Comparison of ENCODE assay signal across 2 cellular contexts in the genomic region with DNA sequence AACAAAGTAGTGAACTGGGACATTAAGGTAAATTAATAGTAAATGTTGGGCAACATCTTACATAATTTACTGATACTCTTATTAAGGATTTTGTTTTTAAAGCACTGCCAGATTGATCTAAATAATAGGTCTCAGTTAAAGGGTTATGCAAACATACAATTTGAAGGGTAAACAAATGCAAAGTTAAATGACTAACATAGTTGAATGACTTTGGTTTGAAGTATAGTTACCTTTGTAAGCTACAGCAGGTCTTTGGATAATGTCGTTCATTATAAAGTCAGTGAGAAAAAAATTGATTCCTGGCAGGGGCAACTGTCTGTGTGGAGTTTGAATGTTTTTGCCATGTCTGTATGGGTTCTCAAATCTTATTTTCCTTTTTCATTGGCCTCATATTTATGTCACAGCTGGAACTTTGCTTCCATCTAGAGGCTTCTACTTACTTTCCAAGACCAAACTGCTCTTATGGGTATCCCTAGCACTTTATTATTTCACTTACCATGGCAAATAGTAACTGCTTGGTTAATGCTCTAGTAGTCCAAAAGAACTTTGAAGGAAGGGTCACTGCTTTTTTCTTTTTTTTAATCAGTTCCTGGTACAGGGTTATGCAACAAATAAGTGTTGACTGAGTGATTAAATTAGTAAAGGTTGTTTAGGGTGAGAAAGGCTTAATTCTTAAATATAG.
TF ChIP-seq lines count a peak whose summit lies in the region.

No MANE protein-coding gene starts in this region.

TF ChIP-seq in IMR-90, 13 proteins besides CTCF, POLR2A, EP300 and RAD21:
- no peak for TF ChIP-seq CEBPB (IDR thresholded peaks at IDR 0.05; ENCODE audit: low read depth, low read length)

TF ChIP-seq in HepG2, 621 proteins besides CTCF, POLR2A, EP300 and RAD21:
- TF ChIP-seq, protein P1, sequence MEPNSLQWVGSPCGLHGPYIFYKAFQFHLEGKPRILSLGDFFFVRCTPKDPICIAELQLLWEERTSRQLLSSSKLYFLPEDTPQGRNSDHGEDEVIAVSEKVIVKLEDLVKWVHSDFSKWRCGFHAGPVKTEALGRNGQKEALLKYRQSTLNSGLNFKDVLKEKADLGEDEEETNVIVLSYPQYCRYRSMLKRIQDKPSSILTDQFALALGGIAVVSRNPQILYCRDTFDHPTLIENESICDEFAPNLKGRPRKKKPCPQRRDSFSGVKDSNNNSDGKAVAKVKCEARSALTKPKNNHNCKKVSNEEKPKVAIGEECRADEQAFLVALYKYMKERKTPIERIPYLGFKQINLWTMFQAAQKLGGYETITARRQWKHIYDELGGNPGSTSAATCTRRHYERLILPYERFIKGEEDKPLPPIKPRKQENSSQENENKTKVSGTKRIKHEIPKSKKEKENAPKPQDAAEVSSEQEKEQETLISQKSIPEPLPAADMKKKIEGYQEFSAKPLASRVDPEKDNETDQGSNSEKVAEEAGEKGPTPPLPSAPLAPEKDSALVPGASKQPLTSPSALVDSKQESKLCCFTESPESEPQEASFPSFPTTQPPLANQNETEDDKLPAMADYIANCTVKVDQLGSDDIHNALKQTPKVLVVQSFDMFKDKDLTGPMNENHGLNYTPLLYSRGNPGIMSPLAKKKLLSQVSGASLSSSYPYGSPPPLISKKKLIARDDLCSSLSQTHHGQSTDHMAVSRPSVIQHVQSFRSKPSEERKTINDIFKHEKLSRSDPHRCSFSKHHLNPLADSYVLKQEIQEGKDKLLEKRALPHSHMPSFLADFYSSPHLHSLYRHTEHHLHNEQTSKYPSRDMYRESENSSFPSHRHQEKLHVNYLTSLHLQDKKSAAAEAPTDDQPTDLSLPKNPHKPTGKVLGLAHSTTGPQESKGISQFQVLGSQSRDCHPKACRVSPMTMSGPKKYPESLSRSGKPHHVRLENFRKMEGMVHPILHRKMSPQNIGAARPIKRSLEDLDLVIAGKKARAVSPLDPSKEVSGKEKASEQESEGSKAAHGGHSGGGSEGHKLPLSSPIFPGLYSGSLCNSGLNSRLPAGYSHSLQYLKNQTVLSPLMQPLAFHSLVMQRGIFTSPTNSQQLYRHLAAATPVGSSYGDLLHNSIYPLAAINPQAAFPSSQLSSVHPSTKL (CRISPR knock-in tag; IDR thresholded peaks at IDR 0.05) = peak; percentile 18; the same call in 1 of the 2 replicates
- peak; percentile 75 for TF ChIP-seq STAG1 (CRISPR knock-in tag; IDR thresholded peaks at IDR 0.05)
- TF ChIP-seq SAP130 (CRISPR knock-in tag; IDR thresholded peaks at IDR 0.05; ENCODE audit: low read depth) = peak; percentile 39; the same call in 1 of the 2 replicates
- no peak for TF ChIP-seq RFX5 (IDR thresholded peaks at IDR 0.05; ENCODE audit: low read depth, low read length)
- TF ChIP-seq HMGXB4 (CRISPR knock-in tag; IDR thresholded peaks at IDR 0.05; ENCODE audit: borderline replicate concordance in 1 of 2, low read depth in 1 of 2) = 0 out of 4 replicates have a peak, but pooled peaks of 1 of the 2 experiments have one; percentile 23
- TF ChIP-seq ZNF124 (CRISPR knock-in tag; IDR thresholded peaks at IDR 0.05) = 0 out of 2 replicates have a peak, but pooled peaks have one; percentile 9
- TF ChIP-seq, protein P2, sequence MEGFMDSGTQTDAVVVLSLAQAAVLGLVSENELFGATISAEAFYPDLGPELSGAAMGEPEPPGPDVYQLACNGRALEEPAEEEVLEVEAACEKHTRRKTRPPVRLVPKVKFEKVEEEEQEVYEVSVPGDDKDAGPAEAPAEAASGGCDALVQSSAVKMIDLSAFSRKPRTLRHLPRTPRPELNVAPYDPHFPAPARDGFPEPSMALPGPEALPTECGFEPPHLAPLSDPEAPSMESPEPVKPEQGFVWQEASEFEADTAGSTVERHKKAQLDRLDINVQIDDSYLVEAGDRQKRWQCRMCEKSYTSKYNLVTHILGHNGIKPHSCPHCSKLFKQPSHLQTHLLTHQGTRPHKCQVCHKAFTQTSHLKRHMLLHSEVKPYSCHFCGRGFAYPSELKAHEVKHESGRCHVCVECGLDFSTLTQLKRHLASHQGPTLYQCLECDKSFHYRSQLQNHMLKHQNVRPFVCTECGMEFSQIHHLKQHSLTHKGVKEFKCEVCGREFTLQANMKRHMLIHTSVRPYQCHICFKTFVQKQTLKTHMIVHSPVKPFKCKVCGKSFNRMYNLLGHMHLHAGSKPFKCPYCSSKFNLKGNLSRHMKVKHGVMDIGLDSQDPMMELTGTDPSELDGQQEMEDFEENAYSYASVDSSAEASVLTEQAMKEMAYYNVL (CRISPR knock-in tag; IDR thresholded peaks at IDR 0.05; ENCODE audit: borderline replicate concordance) = no peak
- peak; percentile 33; the same call in 1 of the 2 replicates for TF ChIP-seq MIXL1 (CRISPR knock-in tag; IDR thresholded peaks at IDR 0.05)
